In genomic region chr5:5687113-5687512, GRCh38 we compare ENCODE assay signal across 31 cellular contexts.
"Had no signal": no experiment of that assay in that cellular context is flagged by ENCODE, and none has a peak within 500 bp of the region (broad histone marks: within the 10 kb centered on the region; RNA-seq: fewer than 3 reads in every experiment).

No MANE protein-coding gene starts in this region.

- H3K4me3 ChIP-seq: adrenal gland, body of pancreas, colonic mucosa, esophagus squamous epithelium, gastroesophageal sphincter had no signal

- ATAC-seq: activated CD4-positive, CD25-positive, alpha-beta regulatory T cell treated with anti-CD3 and anti-CD28 coated beads, Interleukin-2, amount 50 U/mL, for 24 hours; activated CD8-positive, alpha-beta T cell treated with anti-CD3 and anti-CD28 coated beads for 36 hours; activated T-cell treated with anti-CD3 and anti-CD28 coated beads, Interleukin-2, amount 50 U/mL, for 4 hours; activated T-helper 17 cell treated with anti-CD3 and anti-CD28 coated beads, Interleukin-2, amount 50 U/mL, for 72 hours; body of pancreas; gastroesophageal sphincter; T-helper 17 cell had no signal

- DNase-seq: activated B cell treated with CpG ODN at 0.5 μM for 24 hours; activated CD4-positive, alpha-beta T cell treated with anti-CD3 and anti-CD28 coated beads for 48 hours; activated CD4-positive, alpha-beta T cell treated with anti-CD3 and anti-CD28 coated beads, Interleukin-2, amount 50 U/mL, for 1 hour; activated CD4-positive, alpha-beta T cell treated with anti-CD3 and anti-CD28 coated beads, Interleukin-2, amount 50 U/mL, for 48 hours; activated CD8-positive, alpha-beta memory T cell treated with anti-CD3 and anti-CD28 coated beads for 24 hours; activated CD8-positive, alpha-beta T cell treated with anti-CD3 and anti-CD28 coated beads for 36 hours; activated effector memory CD4-positive, alpha-beta T cell treated with Interleukin-2 at 50 U/mL for 16 hours; activated gamma-delta T cell treated with Interleukin-2 at 50 U/mL for 16 hours; activated naive CD4-positive, alpha-beta T cell treated with anti-CD3 and anti-CD28 coated beads, Interleukin-2, amount 50 U/mL, for 16 hours; activated naive CD4-positive, alpha-beta T cell treated with Interleukin-2 at 50 U/mL for 16 hours; activated T-cell treated with anti-CD3 and anti-CD28 coated beads, Interleukin-2, amount 50 U/mL, for 4 hours; adrenal gland; amygdala; aorta; body of pancreas; central memory CD4-positive, alpha-beta T cell; cerebellar nuclear complex; colonic mucosa; effector CD8-positive, alpha-beta T cell; esophagus squamous epithelium; foreskin melanocyte; T-helper 1 cell; T-helper 17 cell; T1000; WERI-Rb-1 had no signal

- H3K9me3 ChIP-seq: adrenal gland, body of pancreas, colonic mucosa, esophagus squamous epithelium, gastroesophageal sphincter had no signal

- H3K4me3 Mint-ChIP-seq: activated B cell treated with CpG ODN at 0.5 μM for 24 hours; activated CD8-positive, alpha-beta T cell treated with anti-CD3 and anti-CD28 coated beads for 36 hours; activated naive CD8-positive, alpha-beta T cell; activated T-cell treated with anti-CD3 and anti-CD28 coated beads, Interleukin-2, amount 50 U/mL, for 4 hours; activated T-helper 17 cell treated with anti-CD3 and anti-CD28 coated beads, Interleukin-2, amount 50 U/mL, for 72 hours; T-helper 17 cell; T-helper 2 cell treated with Interferon-gamma antibody and Interleukin-4, amounts not matched to agents 5 μg/mL and 100 μg/mL, for 36 hours had no signal

- H3K27ac Mint-ChIP-seq: activated B cell treated with CpG ODN at 0.5 μM for 24 hours; activated CD8-positive, alpha-beta T cell treated with anti-CD3 and anti-CD28 coated beads for 36 hours; activated naive CD8-positive, alpha-beta T cell; activated T-helper 17 cell treated with anti-CD3 and anti-CD28 coated beads, Interleukin-2, amount 50 U/mL, for 72 hours; T-helper 17 cell; T-helper 2 cell treated with Interferon-gamma antibody and Interleukin-4, amounts not matched to agents 5 μg/mL and 100 μg/mL, for 36 hours had no signal

- H3K36me3 ChIP-seq: adrenal gland, colonic mucosa, esophagus squamous epithelium, gastroesophageal sphincter, WERI-Rb-1 had no signal

- H3K4me1 ChIP-seq: adrenal gland, body of pancreas, colonic mucosa, esophagus squamous epithelium, gastroesophageal sphincter had no signal

- H3K4me1 Mint-ChIP-seq: activated B cell treated with CpG ODN at 0.5 μM for 24 hours; activated T-helper 17 cell treated with anti-CD3 and anti-CD28 coated beads, Interleukin-2, amount 50 U/mL, for 72 hours; T-helper 17 cell had no signal

- H3K27ac ChIP-seq: body of pancreas, colonic mucosa, epithelial cell of prostate, esophagus squamous epithelium, gastroesophageal sphincter, WERI-Rb-1 had no signal

- H3K9me3 Mint-ChIP-seq: activated B cell treated with CpG ODN at 0.5 μM for 24 hours had no signal

- H3K27me3 ChIP-seq: adrenal gland, body of pancreas, colonic mucosa, esophagus squamous epithelium, gastroesophageal sphincter had no signal

- H3K36me3 Mint-ChIP-seq: activated naive CD8-positive, alpha-beta T cell had no signal
